Comparison of ENCODE assay signal across 25 cellular contexts in the genomic region with DNA sequence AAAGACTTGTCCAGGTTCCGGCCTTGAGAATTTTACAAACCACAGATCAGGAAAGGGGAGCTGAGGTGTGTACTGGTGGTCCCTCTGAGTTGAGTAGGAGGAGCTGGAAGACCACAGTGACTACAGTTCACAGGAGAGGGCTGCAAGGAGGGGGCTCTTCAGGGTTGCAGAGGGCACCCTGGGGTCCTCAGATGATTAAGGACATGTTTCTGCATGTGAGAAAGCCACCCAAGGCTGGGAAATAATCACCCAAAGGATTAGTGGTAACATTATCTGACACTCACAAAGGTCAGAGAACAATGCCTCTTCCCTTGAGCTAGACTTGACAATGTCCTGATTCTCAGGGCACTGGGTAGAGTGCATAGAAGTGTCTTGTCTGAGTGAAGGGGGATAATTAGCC.
DNase-seq lines count a peak whose midpoint lies in the region; ATAC-seq and TF ChIP-seq lines count a peak whose summit lies in the region.
"Had no signal": no experiment of that assay in that cellular context is flagged by ENCODE, and none has a peak within 500 bp of the region (broad histone marks: within the 10 kb centered on the region; RNA-seq: fewer than 3 reads in every experiment).

No MANE protein-coding gene starts in this region.

- H3K27me3 ChIP-seq in IMR-90 (ENCODE audit: control insufficient read depth, insufficient read depth, low read length) (no peaks in the 10 kb centered on the region), Panc1 (ENCODE audit: control insufficient read depth, insufficient read depth, low read length) (no peaks in the 10 kb centered on the region), endodermal cell (ENCODE audit: control insufficient read depth, insufficient read depth, low read length, poor library complexity, severe bottlenecking) (no peaks in the 10 kb centered on the region), mesendoderm (ENCODE audit: insufficient read depth, low read length, poor library complexity) (no peaks in the 10 kb centered on the region), colonic mucosa (no peaks in the 10 kb centered on the region)

- H3K23ac ChIP-seq in IMR-90 (ENCODE audit: low read depth, low read length) (no peak overlapping the region), mesendoderm (ENCODE audit: low read length) (no peak overlapping the region)

- dilution Hi-C loops in IMR-90 (cut with HindIII; ENCODE audit: low sequenced_read_pairs, unreplicated experiment), result no loop called here

- H3K4me1 ChIP-seq in IMR-90 (ENCODE audit: control insufficient read depth, insufficient read depth, low read length) (peaks cover 5% of the 10 kb centered on the region; the same call in 1 of the 2 replicates), Panc1 (ENCODE audit: control insufficient read depth, insufficient read depth, low read length) (peaks cover 12% of the 10 kb centered on the region), endodermal cell (ENCODE audit: control insufficient read depth, insufficient read depth, low read length) (peaks cover 9% of the 10 kb centered on the region), mesendoderm (ENCODE audit: control insufficient read depth, low read depth, low read length) (peaks cover 3% of the 10 kb centered on the region), colonic mucosa (no peaks in the 10 kb centered on the region)

- no peaks in the 10 kb centered on the region; the same call in 1 of the 2 replicates for H3K9me3 ChIP-seq in IMR-90 (ENCODE audit: control insufficient read depth, insufficient read depth, low read length)
- H3K9me3 ChIP-seq in Panc1 (ENCODE audit: control insufficient read depth, insufficient read depth, low read depth, low read length), result no peaks in the 10 kb centered on the region; the same call in 1 of the 2 replicates
- peaks cover 40% of the 10 kb centered on the region for H3K9me3 ChIP-seq in endodermal cell (ENCODE audit: control insufficient read depth, low read length)
- no peaks in the 10 kb centered on the region for H3K9me3 ChIP-seq in colonic mucosa

- H3K36me3 Mint-ChIP-seq in endodermal cell (ENCODE audit: low read depth), result peaks cover 18% of the 10 kb centered on the region
- H3K36me3 Mint-ChIP-seq: CD4-positive, alpha-beta memory T cell; IgD-negative memory B cell had no signal

- H3K4me3 ChIP-seq in IMR-90 (ENCODE audit: insufficient read depth, low read depth, low read length) (no peak overlapping the region), Panc1 (ENCODE audit: low read depth in 2 of 2, low read length in 2 of 2) (no peak overlapping the region), endodermal cell (ENCODE audit: low read length) (peak overlapping the region; percentile 30), mesendoderm (ENCODE audit: low read length) (no peak overlapping the region), colonic mucosa (no peak overlapping the region)

- no CpG with 5 or more reads among the region's 1 CpG for WGBS in IMR-90 (ENCODE audit: extremely low coverage in 2 of 2, insufficient read length in 1 of 2), 2 experiments
- 82 to 100% methylated on average over 1 of the region's 1 CpG for WGBS in endodermal cell (ENCODE audit: insufficient coverage in 1 of 2, insufficient read length in 1 of 2), 2 experiments
- WGBS in mesendoderm (ENCODE audit: extremely low coverage, insufficient coverage, low lambda C conversion rate), result no CpG with 5 or more reads among the region's 1 CpG

- no peak overlapping the region for H3K4me3 Mint-ChIP-seq in endodermal cell
- H3K4me3 Mint-ChIP-seq: CD4-positive, alpha-beta memory T cell; IgD-negative memory B cell had no signal

- peaks cover 32% of the 10 kb centered on the region for H3K4me1 Mint-ChIP-seq in endodermal cell
- H3K4me1 Mint-ChIP-seq: CD4-positive, alpha-beta memory T cell; IgD-negative memory B cell had no signal

- no peak for TF ChIP-seq POLR2A in IMR-90 (IDR thresholded peaks at IDR 0.05; ENCODE audit: low read depth, low read length)

- peaks cover 3% of the 10 kb centered on the region for H3K9me1 ChIP-seq in IMR-90 (ENCODE audit: insufficient read depth, low read length)

- intact Hi-C loops in IMR-90 (cut with micrococcal nuclease) (no loop called here), Panc1 (cut with micrococcal nuclease; ENCODE audit: unreplicated experiment) (no loop called here), colonic mucosa (cut with DNase I) (no loop called here)

- H3K4me2 ChIP-seq in IMR-90 (ENCODE audit: low read depth, low read length), result no peak overlapping the region
- H3K4me2 ChIP-seq in mesendoderm (ENCODE audit: low read length), result no peak overlapping the region
- H3K4me2 ChIP-seq: KMS-11 had no signal

- BruUV-seq in IMR-90 (replicated peaks; lab: Mats Ljungman, UMichigan) (no TSS peak), Panc1 (replicated peaks; lab: Mats Ljungman, UMichigan) (no TSS peak)

- H2AK5ac ChIP-seq in IMR-90 (ENCODE audit: low read depth, low read length), result 0 out of 2 replicates have a peak overlapping the region, but pooled peaks have one; percentile 27
- no peak overlapping the region for H2AK5ac ChIP-seq in mesendoderm (ENCODE audit: low read length)

- no peak overlapping the region for H2AFZ ChIP-seq in IMR-90 (replicated peaks; ENCODE audit: low read length, poor library complexity)

- H4K8ac ChIP-seq in IMR-90 (ENCODE audit: low read depth in 2 of 2, low read length in 2 of 2) (no peak overlapping the region), mesendoderm (ENCODE audit: low read depth, low read length) (no peak overlapping the region)

- H3K9ac ChIP-seq in IMR-90 (ENCODE audit: low read depth, low read length), result no peak overlapping the region
- no peak overlapping the region for H3K9ac ChIP-seq in endodermal cell (ENCODE audit: extremely low read depth, low read length, poor library complexity, severe bottlenecking)
- H3K9ac ChIP-seq in mesendoderm (ENCODE audit: low read length), result no peak overlapping the region
- no peak overlapping the region for H3K9ac ChIP-seq in colonic mucosa (ENCODE audit: low read depth in 2 of 2, low read length in 2 of 2)
- H3K9ac ChIP-seq: KMS-11 had no signal

- no peaks in the 10 kb centered on the region for H3K79me1 ChIP-seq in IMR-90 (ENCODE audit: low read depth in 1 of 2, low read length in 2 of 2)
- H3K79me1 ChIP-seq in mesendoderm (ENCODE audit: low read length), result no peaks in the 10 kb centered on the region

- no peaks in the 10 kb centered on the region for H3K79me2 ChIP-seq in mesendoderm (ENCODE audit: control insufficient read depth, insufficient read depth, low read length)

- H2BK120ac ChIP-seq in IMR-90 (ENCODE audit: low read depth, low read length) (peak overlapping the region; percentile 42; the same call in 1 of the 2 replicates), mesendoderm (ENCODE audit: low read depth, low read length) (no peak overlapping the region)

- no peak for TF ChIP-seq CTCF in IMR-90 (conservative IDR thresholded peaks at IDR 0.05; ENCODE audit: low read depth, low read length)
- no peak for TF ChIP-seq CTCF in Panc1 (IDR thresholded peaks at IDR 0.05)
- no peak for TF ChIP-seq CTCF in endodermal cell (conservative IDR thresholded peaks at IDR 0.05)
- no peak for TF ChIP-seq CTCF in omental fat pad (IDR thresholded peaks at IDR 0.05)
- no peak for TF ChIP-seq CTCF in colonic mucosa (IDR thresholded peaks at IDR 0.05)

- peak overlapping the region; percentile 41; the same call in 1 of the 2 replicates for H3K4ac ChIP-seq in IMR-90 (ENCODE audit: low read depth, low read length)
- no peak overlapping the region for H3K4ac ChIP-seq in mesendoderm (ENCODE audit: low read depth, low read length)

- H3K56ac ChIP-seq in IMR-90 (ENCODE audit: extremely low read depth, insufficient read depth, low read length) (no peak overlapping the region), mesendoderm (ENCODE audit: low read length) (no peak overlapping the region)

- peak overlapping the region; percentile 61; the same call in 1 of the 2 replicates for H3K18ac ChIP-seq in IMR-90 (ENCODE audit: low read depth, low read length)
- H3K18ac ChIP-seq in mesendoderm (ENCODE audit: low read length), result no peak overlapping the region

- peak overlapping the region; percentile 78 for H3K27ac Mint-ChIP-seq in endodermal cell
- H3K27ac Mint-ChIP-seq: CD4-positive, alpha-beta memory T cell; IgD-negative memory B cell had no signal

- peak overlapping the region; percentile 63; the same call in 1 of the 3 replicates for H2BK15ac ChIP-seq in IMR-90 (ENCODE audit: low read depth, low read length)
- no peak overlapping the region for H2BK15ac ChIP-seq in mesendoderm (replicated peaks; ENCODE audit: low read depth)

- H3K9me3 Mint-ChIP-seq in endodermal cell, result peaks cover 35% of the 10 kb centered on the region

- H4K5ac ChIP-seq in IMR-90 (ENCODE audit: low read depth, low read length) (no peak overlapping the region; the same call in 1 of the 2 replicates), mesendoderm (ENCODE audit: low read length) (no peak overlapping the region)

- CTCF ChIA-PET in IMR-90 (lab: Yijun Ruan, JAX), result no interaction called here
- CTCF ChIA-PET in Panc1 (lab: Charles Lee), result no interaction called here

- no peak for DNase-seq in IMR-90
- DNase-seq in Panc1 (ENCODE audit: low read depth, low spot score), result no peak
- DNase-seq in endodermal cell, result peak; percentile 68
- peak; percentile 86 for DNase-seq in mesendoderm
- DNase-seq in middle frontal gyrus (ENCODE audit: extremely low spot score, low spot score), result no peak
- DNase-seq in omental fat pad (ENCODE audit: low spot score), result no peak
- DNase-seq in colonic mucosa, result no peak
- no peak for DNase-seq in activated CD4-positive, CD25-positive, alpha-beta regulatory T cell (lab: John Stamatoyannopoulos, UW)
- DNase-seq: C1 segment of cervical spinal cord; CD4-positive, alpha-beta memory T cell; COR-L47; DMS53; NCI-H1048; NCI-H1694; NCI-H2029 treated with DMSO at 0.1 percent for 48 hours; NCI-H2171; NCI-H345; NCI-H510A treated with DMSO at 0.1 percent for 48 hours; NCI-H748 treated with DMSO at 0.1 percent for 48 hours; NK-92 treated with Interleukin-12 subunit alpha and Interleukin-12 subunit beta, amount 100 ng/mL, for 24 hours; PC-3; RPMI8226; SHP77 had no signal

- ATAC-seq in IMR-90 (ENCODE audit: low read depth), result no peak
- no peak for ATAC-seq in Panc1
- ATAC-seq in omental fat pad (ENCODE audit: low FRiP score), result no peak
- ATAC-seq: PC-3 had no signal

- no peak overlapping the region for H4K91ac ChIP-seq in IMR-90 (ENCODE audit: insufficient read depth, low read depth, low read length)

- no peak for TF ChIP-seq RAD21 in IMR-90 (IDR thresholded peaks at IDR 0.05; ENCODE audit: low read length)

- in situ Hi-C loops in IMR-90 (cut with MboI; ENCODE audit: low sequenced_read_pairs), result no loop called here
- in situ Hi-C loops in Panc1 (cut with HindIII; ENCODE audit: low pct_unique_long_range_greater_than_20kb, low sequenced_read_pairs), result no loop called here

- no peak overlapping the region for H3K27ac ChIP-seq in IMR-90 (ENCODE audit: insufficient read depth, low read length)
- 0 out of 2 replicates have a peak overlapping the region, but pooled peaks have one; percentile 39 for H3K27ac ChIP-seq in Panc1 (ENCODE audit: low read length)
- H3K27ac ChIP-seq in endodermal cell (ENCODE audit: low read depth, low read length), result peak overlapping the region; percentile 12
- no peak overlapping the region for H3K27ac ChIP-seq in mesendoderm (ENCODE audit: low read depth, low read length)
- H3K27ac ChIP-seq in colonic mucosa, result no peak overlapping the region
- H3K27ac ChIP-seq: KMS-11 had no signal

- H3K36me3 ChIP-seq in IMR-90 (ENCODE audit: control insufficient read depth, insufficient read depth, low read length), result no peaks in the 10 kb centered on the region
- H3K36me3 ChIP-seq in Panc1 (ENCODE audit: control insufficient read depth, insufficient read depth, low read length), result no peaks in the 10 kb centered on the region
- no peaks in the 10 kb centered on the region for H3K36me3 ChIP-seq in endodermal cell (ENCODE audit: control insufficient read depth, insufficient read depth, low read length)
- no peaks in the 10 kb centered on the region for H3K36me3 ChIP-seq in mesendoderm (ENCODE audit: control insufficient read depth, insufficient read depth, low read length)
- no peaks in the 10 kb centered on the region for H3K36me3 ChIP-seq in colonic mucosa

- no peaks in the 10 kb centered on the region for H3K27me3 Mint-ChIP-seq in endodermal cell (ENCODE audit: insufficient read depth)

- H2BK5ac ChIP-seq in IMR-90 (ENCODE audit: low read depth, low read length, poor library complexity, severe bottlenecking) (no peak overlapping the region), mesendoderm (ENCODE audit: low read length) (no peak overlapping the region)

- H3K14ac ChIP-seq in IMR-90 (replicated peaks; ENCODE audit: low read depth, low read length), result no peak overlapping the region

- no peaks in the 10 kb centered on the region for H4K20me1 ChIP-seq in IMR-90 (ENCODE audit: insufficient read depth, low read length)

- 0 out of 2 replicates have a peak overlapping the region, but pooled peaks have one; percentile 14 for H2BK20ac ChIP-seq in IMR-90 (ENCODE audit: low read depth, low read length)

- H2AK9ac ChIP-seq in IMR-90 (replicated peaks; ENCODE audit: low read depth, low read length, poor library complexity), result no peak overlapping the region

- POLR2A ChIA-PET in IMR-90 (lab: Charles Lee; ENCODE audit: unreplicated experiment), result interaction anchor here (0.5 kb wide), 1 partner anchor 91 kb away, joined by 3 read pairs; no protein-coding TSS in a partner anchor
- POLR2A ChIA-PET in Panc1 (lab: Charles Lee), result no interaction called here

Comparison
In these comparisons a context has a peak if more than half of its experiments do, and no peak if none do; other contexts are left out.
1. DNase-seq: peak in endodermal cell (single experiment) and mesendoderm (single experiment); none in IMR-90 (single experiment), Panc1 (single experiment), middle frontal gyrus (single experiment), omental fat pad (single experiment), colonic mucosa (single experiment) and activated CD4-positive, CD25-positive, alpha-beta regulatory T cell (0 of 4).
2. H3K27ac ChIP-seq: peak in Panc1 (single experiment) and endodermal cell (single experiment); none in IMR-90 (single experiment), mesendoderm (single experiment) and colonic mucosa (single experiment).